Comparison of ENCODE assay signal across 1 cellular context in genomic region chr18:10851824-10852225, GRCh38.
TF ChIP-seq lines count a peak whose summit lies in the region.

No MANE protein-coding gene starts in this region.

TF ChIP-seq in GM12878, 131 proteins besides CTCF, POLR2A, EP300 and RAD21 (continued from another document):
- TF ChIP-seq BHLHE40 (IDR thresholded peaks at IDR 0.05; ENCODE audit: borderline replicate concordance in 1 of 2, low read depth in 2 of 2, low read length in 1 of 2) (no peak), NR2C1 (IDR thresholded peaks at IDR 0.05) (no peak), STAT1 (conservative IDR thresholded peaks at IDR 0.05) (no peak), NFYA (IDR thresholded peaks at IDR 0.05; ENCODE audit: borderline replicate concordance, low read depth, low read length) (no peak), ZNF207 (IDR thresholded peaks at IDR 0.05; ENCODE audit: borderline replicate concordance) (no peak), CBFB (IDR thresholded peaks at IDR 0.05; ENCODE audit: low read depth) (peak; percentile 28; the same call in 1 of the 2 replicates), SMARCA5 (IDR thresholded peaks at IDR 0.05) (peak; percentile 82), ZNF592 (IDR thresholded peaks at IDR 0.05) (peak; percentile 84)
